In genomic region chr12:2535583-2536187, GRCh38 we compare ENCODE assay signal across 1 cellular context.
TF ChIP-seq lines count a peak whose summit lies in the region.

No MANE protein-coding gene starts in this region.

TF ChIP-seq in HEK293, 187 proteins besides CTCF, POLR2A, EP300 and RAD21 (continued from another document):
- TF ChIP-seq, protein P1, sequence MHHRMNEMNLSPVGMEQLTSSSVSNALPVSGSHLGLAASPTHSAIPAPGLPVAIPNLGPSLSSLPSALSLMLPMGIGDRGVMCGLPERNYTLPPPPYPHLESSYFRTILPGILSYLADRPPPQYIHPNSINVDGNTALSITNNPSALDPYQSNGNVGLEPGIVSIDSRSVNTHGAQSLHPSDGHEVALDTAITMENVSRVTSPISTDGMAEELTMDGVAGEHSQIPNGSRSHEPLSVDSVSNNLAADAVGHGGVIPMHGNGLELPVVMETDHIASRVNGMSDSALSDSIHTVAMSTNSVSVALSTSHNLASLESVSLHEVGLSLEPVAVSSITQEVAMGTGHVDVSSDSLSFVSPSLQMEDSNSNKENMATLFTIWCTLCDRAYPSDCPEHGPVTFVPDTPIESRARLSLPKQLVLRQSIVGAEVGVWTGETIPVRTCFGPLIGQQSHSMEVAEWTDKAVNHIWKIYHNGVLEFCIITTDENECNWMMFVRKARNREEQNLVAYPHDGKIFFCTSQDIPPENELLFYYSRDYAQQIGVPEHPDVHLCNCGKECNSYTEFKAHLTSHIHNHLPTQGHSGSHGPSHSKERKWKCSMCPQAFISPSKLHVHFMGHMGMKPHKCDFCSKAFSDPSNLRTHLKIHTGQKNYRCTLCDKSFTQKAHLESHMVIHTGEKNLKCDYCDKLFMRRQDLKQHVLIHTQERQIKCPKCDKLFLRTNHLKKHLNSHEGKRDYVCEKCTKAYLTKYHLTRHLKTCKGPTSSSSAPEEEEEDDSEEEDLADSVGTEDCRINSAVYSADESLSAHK (tag by site-specific recombination; IDR thresholded peaks at IDR 0.05), result 0 out of 2 replicates have a peak, but pooled peaks have one; percentile 40
- TF ChIP-seq, protein P2, sequence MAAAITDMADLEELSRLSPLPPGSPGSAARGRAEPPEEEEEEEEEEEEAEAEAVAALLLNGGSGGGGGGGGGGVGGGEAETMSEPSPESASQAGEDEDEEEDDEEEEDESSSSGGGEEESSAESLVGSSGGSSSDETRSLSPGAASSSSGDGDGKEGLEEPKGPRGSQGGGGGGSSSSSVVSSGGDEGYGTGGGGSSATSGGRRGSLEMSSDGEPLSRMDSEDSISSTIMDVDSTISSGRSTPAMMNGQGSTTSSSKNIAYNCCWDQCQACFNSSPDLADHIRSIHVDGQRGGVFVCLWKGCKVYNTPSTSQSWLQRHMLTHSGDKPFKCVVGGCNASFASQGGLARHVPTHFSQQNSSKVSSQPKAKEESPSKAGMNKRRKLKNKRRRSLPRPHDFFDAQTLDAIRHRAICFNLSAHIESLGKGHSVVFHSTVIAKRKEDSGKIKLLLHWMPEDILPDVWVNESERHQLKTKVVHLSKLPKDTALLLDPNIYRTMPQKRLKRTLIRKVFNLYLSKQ (tag by site-specific recombination; IDR thresholded peaks at IDR 0.05; ENCODE audit: borderline replicate concordance), result no peak
- TF ChIP-seq TRIM28 (IDR thresholded peaks at IDR 0.05; ENCODE audit: borderline replicate concordance, low read length) (peak; percentile 95), YY2 (tag by site-specific recombination; IDR thresholded peaks at IDR 0.05) (peak; percentile 48; the same call in 1 of the 2 replicates), ZNF266 (tag by site-specific recombination; IDR thresholded peaks at IDR 0.05; ENCODE audit: low read depth) (no peak), ZNF221 (tag by site-specific recombination; IDR thresholded peaks at IDR 0.05; ENCODE audit: borderline replicate concordance) (no peak), ZBTB21 (tag by site-specific recombination; IDR thresholded peaks at IDR 0.05) (no peak), ZSCAN30 (tag by site-specific recombination; IDR thresholded peaks at IDR 0.05) (0 out of 2 replicates have a peak, but pooled peaks have one; percentile 18), HOXD13 (CRISPR knock-in tag; IDR thresholded peaks at IDR 0.05; ENCODE audit: borderline replicate concordance) (no peak), ZNF121 (tag by site-specific recombination; IDR thresholded peaks at IDR 0.05) (no peak), ZNF18 (tag by site-specific recombination; IDR thresholded peaks at IDR 0.05) (no peak), GLIS2 (tag by site-specific recombination; IDR thresholded peaks at IDR 0.05) (no peak), GLIS1 (tag by site-specific recombination; IDR thresholded peaks at IDR 0.05) (peak; percentile 22; the same call in 1 of the 2 replicates), ZNF449 (tag by site-specific recombination; IDR thresholded peaks at IDR 0.05) (no peak), REST (tag by site-specific recombination; IDR thresholded peaks at IDR 0.05) (no peak), PRDM1 (tag by site-specific recombination; IDR thresholded peaks at IDR 0.05) (0 out of 2 replicates have a peak, but pooled peaks have one; percentile 20), ZNF776 (tag by site-specific recombination; IDR thresholded peaks at IDR 0.05; ENCODE audit: borderline replicate concordance) (no peak), ZNF157 (tag by site-specific recombination; IDR thresholded peaks at IDR 0.05) (no peak), ZNF24 (tag by site-specific recombination; IDR thresholded peaks at IDR 0.05) (0 out of 2 replicates have a peak, but pooled peaks have one; percentile 41), TCF7L2 (IDR thresholded peaks at IDR 0.05; ENCODE audit: borderline replicate concordance, low read depth, low read length) (no peak), ZFP69B (tag by site-specific recombination; IDR thresholded peaks at IDR 0.05) (0 out of 2 replicates have a peak, but pooled peaks have one; percentile 57), GLI4 (tag by site-specific recombination; IDR thresholded peaks at IDR 0.05) (no peak), ZNF768 (tag by site-specific recombination; IDR thresholded peaks at IDR 0.05) (no peak), ZNF214 (tag by site-specific recombination; IDR thresholded peaks at IDR 0.05; ENCODE audit: borderline replicate concordance) (no peak), FEZF1 (tag by site-specific recombination; IDR thresholded peaks at IDR 0.05) (peak; percentile 85), ZNF830 (tag by site-specific recombination; IDR thresholded peaks at IDR 0.05; ENCODE audit: low read depth) (no peak), KLF8 (tag by site-specific recombination; IDR thresholded peaks at IDR 0.05) (no peak), ZNF843 (tag by site-specific recombination; IDR thresholded peaks at IDR 0.05) (peak; percentile 36; the same call in 1 of the 2 replicates), SCRT2 (tag by site-specific recombination; IDR thresholded peaks at IDR 0.05) (no peak), KLF10 (tag by site-specific recombination; IDR thresholded peaks at IDR 0.05) (no peak), ZEB2 (tag by site-specific recombination; IDR thresholded peaks at IDR 0.05) (0 out of 2 replicates have a peak, but pooled peaks have one; percentile 23), ZNF660 (tag by site-specific recombination; IDR thresholded peaks at IDR 0.05) (peak; percentile 47; the same call in 1 of the 2 replicates), ZNF580 (tag by site-specific recombination; IDR thresholded peaks at IDR 0.05) (no peak), ZNF558 (tag by site-specific recombination; IDR thresholded peaks at IDR 0.05) (no peak), ZNF677 (tag by site-specific recombination; IDR thresholded peaks at IDR 0.05) (no peak), ZNF777 (tag by site-specific recombination; IDR thresholded peaks at IDR 0.05; ENCODE audit: borderline replicate concordance) (no peak), ZNF138 (tag by site-specific recombination; IDR thresholded peaks at IDR 0.05; ENCODE audit: borderline replicate concordance) (no peak), SP7 (tag by site-specific recombination; IDR thresholded peaks at IDR 0.05) (peak; percentile 92), ZNF664 (tag by site-specific recombination; IDR thresholded peaks at IDR 0.05) (no peak), TSHZ1 (tag by site-specific recombination; IDR thresholded peaks at IDR 0.05; ENCODE audit: borderline replicate concordance) (0 out of 2 replicates have a peak, but pooled peaks have one; percentile 43), ZNF362 (tag by site-specific recombination; IDR thresholded peaks at IDR 0.05) (peak; percentile 57)
